Comparison of ENCODE assay signal across 9 cellular contexts in genomic region chr11:3920148-3920852, GRCh38.
DNase-seq lines count a peak whose midpoint lies in the region; ATAC-seq and TF ChIP-seq lines count a peak whose summit lies in the region.
"Had no signal": no experiment of that assay in that cellular context is flagged by ENCODE, and none has a peak within 500 bp of the region (broad histone marks: within the 10 kb centered on the region; RNA-seq: fewer than 3 reads in every experiment).

No MANE protein-coding gene starts in this region.

- no peaks in the 10 kb centered on the region for H3K36me3 ChIP-seq in esophagus squamous epithelium

- peak; percentile 54 for DNase-seq in Jurkat, Clone E6-1 (ENCODE audit: low read depth, low spot score)
- DNase-seq in activated CD4-positive, alpha-beta T cell treated with anti-CD3 and anti-CD28 coated beads, Interleukin-2, amount 50 U/mL, for 4 hours: peak; percentile 75
- DNase-seq in esophagus squamous epithelium (lab: John Stamatoyannopoulos, UW) (no peak), hippocampal formation (lab: John Stamatoyannopoulos, UW) (no peak), DMS114 treated with DMSO at 0.1 percent for 48 hours (lab: John Stamatoyannopoulos, UW; ENCODE audit: unreplicated experiment) (no peak), posterior cingulate gyrus (no peak)
- DNase-seq in stimulated activated CD4-positive, alpha-beta T cell treated with anti-CD3 and anti-CD28 coated beads, TNF-alpha, amount 100 ng/mL, for 1 hour (ENCODE audit: low read depth in 3 of 3, low spot score in 1 of 3): peak; percentile 26 to 32 (median 32)

- ATAC-seq in GM18867 (IDR thresholded peaks at IDR 0.05; ENCODE audit: unreplicated experiment): peak; percentile 80

- WGBS in esophagus squamous epithelium, 2 donors: 13 to 17% methylated on average over 2 of the region's 2 CpGs

- TF ChIP-seq POLR2A in esophagus squamous epithelium (IDR thresholded peaks at IDR 0.05): no peak

- H3K4me1 ChIP-seq in esophagus squamous epithelium: peaks cover 14 to 60% (median 17%) of the 10 kb centered on the region in 3 donors
- H3K4me1 ChIP-seq: parathyroid adenoma had no signal

- intact Hi-C loops in esophagus squamous epithelium (cut with DNase I): no loop called here
- intact Hi-C loops in posterior cingulate gyrus (cut with DNase I): no loop called here

- no peaks in the 10 kb centered on the region for H3K9me3 ChIP-seq in esophagus squamous epithelium

- peak overlapping the region in 3 of 4 donors; percentile 28 to 70 (median 49) for H3K27ac ChIP-seq in esophagus squamous epithelium
- H3K27ac ChIP-seq: parathyroid adenoma had no signal

- no peak for TF ChIP-seq CTCF in esophagus squamous epithelium (IDR thresholded peaks at IDR 0.05)

- H3K27me3 ChIP-seq in esophagus squamous epithelium: no peaks in the 10 kb centered on the region

- H3K4me3 ChIP-seq in Jurkat, Clone E6-1 (ENCODE audit: low read length): no peak overlapping the region
- no peak overlapping the region for H3K4me3 ChIP-seq in esophagus squamous epithelium

Comparison
In these comparisons a context has a peak if more than half of its experiments do, and no peak if none do; other contexts are left out.
1. DNase-seq: peak in Jurkat, Clone E6-1 (single experiment), activated CD4-positive, alpha-beta T cell treated with anti-CD3 and anti-CD28 coated beads, Interleukin-2, amount 50 U/mL, for 4 hours (2 of 2) and stimulated activated CD4-positive, alpha-beta T cell treated with anti-CD3 and anti-CD28 coated beads, TNF-alpha, amount 100 ng/mL, for 1 hour (3 of 3); none in esophagus squamous epithelium (single experiment), hippocampal formation (0 of 2), DMS114 treated with DMSO at 0.1 percent for 48 hours (single experiment) and posterior cingulate gyrus (0 of 10).